In genomic region chr14:101178184-101179072, GRCh38 we compare ENCODE assay signal across 20 cellular contexts.
"Had no signal": no experiment of that assay in that cellular context is flagged by ENCODE, and none has a peak within 500 bp of the region (broad histone marks: within the 10 kb centered on the region; RNA-seq: fewer than 3 reads in every experiment).

No MANE protein-coding gene starts in this region.

- FAIRE-seq: islet of Langerhans had no signal

- H3K4me1 ChIP-seq: stomach had no signal

- H3K27ac Mint-ChIP-seq: activated CD8-positive, alpha-beta T cell treated with anti-CD3 and anti-CD28 coated beads, Interleukin-2, amount 10 ng/mL, durations not matched to agents 7 days and 5 days; activated naive CD4-positive, alpha-beta T cell treated with anti-CD3 and anti-CD28 coated beads, Interleukin-2, amount 10 ng/mL, durations not matched to agents 7 days and 5 days; activated naive CD8-positive, alpha-beta T cell treated with anti-CD3 and anti-CD28 coated beads, Interleukin-2, amount 50 U/mL, for 24 hours; dendritic cell treated with granulocyte-macrophage colony-stimulating factor and Interleukin-4, amounts not matched to agents 40 ng/mL and 50 ng/mL, for 4 days had no signal

- H3K36me3 Mint-ChIP-seq: activated naive CD4-positive, alpha-beta T cell treated with anti-CD3 and anti-CD28 coated beads, Interleukin-2, amount 10 ng/mL, durations not matched to agents 7 days and 5 days had no signal

- H3K9me3 Mint-ChIP-seq: activated naive CD4-positive, alpha-beta T cell treated with anti-CD3 and anti-CD28 coated beads, Interleukin-2, amount 10 ng/mL, durations not matched to agents 7 days and 5 days; activated naive CD8-positive, alpha-beta T cell treated with anti-CD3 and anti-CD28 coated beads, Interleukin-2, amount 50 U/mL, for 24 hours; central memory CD8-positive, alpha-beta T cell; dendritic cell treated with granulocyte-macrophage colony-stimulating factor and Interleukin-4, amounts not matched to agents 40 ng/mL and 50 ng/mL, for 4 days had no signal

- H3K4me1 Mint-ChIP-seq: activated naive CD4-positive, alpha-beta T cell treated with anti-CD3 and anti-CD28 coated beads, Interleukin-2, amount 10 ng/mL, durations not matched to agents 7 days and 5 days; activated naive CD8-positive, alpha-beta T cell treated with anti-CD3 and anti-CD28 coated beads, Interleukin-2, amount 50 U/mL, for 24 hours; central memory CD8-positive, alpha-beta T cell had no signal

- DNase-seq: activated CD4-positive, alpha-beta T cell treated with anti-CD3 and anti-CD28 coated beads for 1 hour; activated CD8-positive, alpha-beta memory T cell treated with anti-CD3 and anti-CD28 coated beads, Interleukin-2, amount 50 U/mL, for 48 hours; activated CD8-positive, alpha-beta T cell treated with anti-CD3 and anti-CD28 coated beads, Interleukin-2, amount 10 ng/mL, durations not matched to agents 7 days and 5 days; activated effector memory CD4-positive, alpha-beta T cell treated with Interleukin-2 at 50 U/mL for 16 hours; activated naive CD4-positive, alpha-beta T cell treated with anti-CD3 and anti-CD28 coated beads, Interleukin-2, amount 10 ng/mL, durations not matched to agents 7 days and 5 days; activated naive CD8-positive, alpha-beta T cell treated with anti-CD3 and anti-CD28 coated beads, Interleukin-2, amount 50 U/mL, for 24 hours; activated T-cell treated with anti-CD3 and anti-CD28 coated beads, Interleukin-2, amount 50 U/mL, for 48 hours; anterior cingulate cortex; brain microvascular endothelial cell; effector CD8-positive, alpha-beta T cell; hippocampal formation; stimulated activated CD4-positive, alpha-beta T cell treated with anti-CD3 and anti-CD28 coated beads, Interleukin-4, amount 100 ng/mL, for 1 hour; stomach; trophoblast cell; WERI-Rb-1 had no signal

- H3K27me3 Mint-ChIP-seq: activated naive CD4-positive, alpha-beta T cell treated with anti-CD3 and anti-CD28 coated beads, Interleukin-2, amount 10 ng/mL, durations not matched to agents 7 days and 5 days; activated naive CD8-positive, alpha-beta T cell treated with anti-CD3 and anti-CD28 coated beads, Interleukin-2, amount 50 U/mL, for 24 hours; dendritic cell treated with granulocyte-macrophage colony-stimulating factor and Interleukin-4, amounts not matched to agents 40 ng/mL and 50 ng/mL, for 4 days had no signal

- H3K27me3 ChIP-seq: brain microvascular endothelial cell, neutrophil had no signal

- H3K27ac ChIP-seq: brain microvascular endothelial cell, neutrophil, SK-N-MC, stomach, WERI-Rb-1 had no signal

- H3K9me3 ChIP-seq: neutrophil had no signal

- ATAC-seq: activated CD8-positive, alpha-beta T cell treated with anti-CD3 and anti-CD28 coated beads, Interleukin-2, amount 10 ng/mL, durations not matched to agents 7 days and 5 days; activated naive CD8-positive, alpha-beta T cell treated with anti-CD3 and anti-CD28 coated beads, Interleukin-2, amount 50 U/mL, for 24 hours had no signal

- H3K4me3 Mint-ChIP-seq: activated CD8-positive, alpha-beta T cell treated with anti-CD3 and anti-CD28 coated beads, Interleukin-2, amount 10 ng/mL, durations not matched to agents 7 days and 5 days; activated naive CD4-positive, alpha-beta T cell treated with anti-CD3 and anti-CD28 coated beads, Interleukin-2, amount 10 ng/mL, durations not matched to agents 7 days and 5 days; activated naive CD8-positive, alpha-beta T cell treated with anti-CD3 and anti-CD28 coated beads, Interleukin-2, amount 50 U/mL, for 24 hours; central memory CD8-positive, alpha-beta T cell; dendritic cell treated with granulocyte-macrophage colony-stimulating factor and Interleukin-4, amounts not matched to agents 40 ng/mL and 50 ng/mL, for 4 days had no signal

- H3K4me3 ChIP-seq: SK-N-MC, stomach had no signal

- H3K36me3 ChIP-seq: brain microvascular endothelial cell, neutrophil, stomach, WERI-Rb-1 had no signal
